Comparison of ENCODE assay signal across 1 cellular context in genomic region chr19:13689050-13689449, GRCh38.
A peak's percentile ranks its signal among the peaks of the same experiment; 100 is the strongest.
TF ChIP-seq lines count a peak whose summit lies in the region.

No MANE protein-coding gene starts in this region.

TF ChIP-seq in K562, 482 proteins besides CTCF, POLR2A, EP300 and RAD21 (continued from another document and continues in another):
- TF ChIP-seq HCFC1 (IDR thresholded peaks at IDR 0.05; ENCODE audit: low read depth, low read length) (peak; percentile 87), NCOA6 (IDR thresholded peaks at IDR 0.05) (no peak), NONO (IDR thresholded peaks at IDR 0.05; ENCODE audit: low read depth in 2 of 2, low read length in 1 of 2) (no peak), TCF7 (IDR thresholded peaks at IDR 0.05; ENCODE audit: borderline replicate concordance) (no peak), ZNF316 (IDR thresholded peaks at IDR 0.05) (no peak), U2AF1 (optimal IDR thresholded peaks at IDR 0.05; ENCODE audit: low read depth, low read length) (no peak), ZNF431 (CRISPR knock-in tag; IDR thresholded peaks at IDR 0.05) (no peak), CEBPG (CRISPR knock-in tag; IDR thresholded peaks at IDR 0.05) (peak; percentile 76), CEBPG (tag; conservative IDR thresholded peaks at IDR 0.05 in 1 of 2, IDR thresholded peaks at IDR 0.05 in 1 of 2) (no peak), ZNF766 (CRISPR knock-in tag; conservative IDR thresholded peaks at IDR 0.05) (no peak), MYC (IDR thresholded peaks at IDR 0.05; ENCODE audit: low read depth, low read length) (peak; percentile 86), MYC (CRISPR knock-in tag; IDR thresholded peaks at IDR 0.05; ENCODE audit: borderline replicate concordance, low read depth) (no peak), ZBTB11 (CRISPR knock-in tag; IDR thresholded peaks at IDR 0.05) (no peak), MEF2D (tag; conservative IDR thresholded peaks at IDR 0.05; ENCODE audit: low read depth) (no peak), ZNF184 (CRISPR knock-in tag; IDR thresholded peaks at IDR 0.05) (no peak), ZFP36 (IDR thresholded peaks at IDR 0.05; ENCODE audit: low read depth, low read length, partially characterized antibody) (peak; percentile 41), THRAP3 (IDR thresholded peaks at IDR 0.05; ENCODE audit: borderline replicate concordance) (no peak), MYNN (IDR thresholded peaks at IDR 0.05) (no peak), MYNN (CRISPR knock-in tag; IDR thresholded peaks at IDR 0.05) (no peak), CGGBP1 (CRISPR knock-in tag; IDR thresholded peaks at IDR 0.05) (no peak), ZFP1 (CRISPR knock-in tag; IDR thresholded peaks at IDR 0.05) (no peak), CBFA2T3 (IDR thresholded peaks at IDR 0.05) (no peak), NELFE (IDR thresholded peaks at IDR 0.05; ENCODE audit: insufficient read depth, insufficient read length) (no peak), ZNF57 (CRISPR knock-in tag; IDR thresholded peaks at IDR 0.05) (no peak), EP400 (IDR thresholded peaks at IDR 0.05) (no peak), ZFP91 (CRISPR knock-in tag; IDR thresholded peaks at IDR 0.05) (no peak), ZNF143 (CRISPR knock-in tag; IDR thresholded peaks at IDR 0.05) (peak; percentile 83), SRSF1 (IDR thresholded peaks at IDR 0.05; ENCODE audit: low read depth, low read length) (no peak), SRSF3 (IDR thresholded peaks at IDR 0.05; ENCODE audit: insufficient read depth, low read length) (no peak), SIRT6 (IDR thresholded peaks at IDR 0.05; ENCODE audit: low read depth, low read length) (no peak), TOE1 (IDR thresholded peaks at IDR 0.05; ENCODE audit: borderline replicate concordance) (peak; percentile 93), TOE1 (CRISPR knock-in tag; IDR thresholded peaks at IDR 0.05; ENCODE audit: borderline replicate concordance, low read depth) (no peak), IFI16 (CRISPR knock-in tag; IDR thresholded peaks at IDR 0.05) (no peak), MCM5 (IDR thresholded peaks at IDR 0.05; ENCODE audit: low read depth) (no peak), FOXM1 (IDR thresholded peaks at IDR 0.05; ENCODE audit: low read depth) (no peak), FOXM1 (CRISPR knock-in tag; IDR thresholded peaks at IDR 0.05; ENCODE audit: low read depth) (no peak), ZNF696 (CRISPR knock-in tag; conservative IDR thresholded peaks at IDR 0.05) (no peak), EZH2 (IDR thresholded peaks at IDR 0.05; ENCODE audit: borderline replicate concordance, low read depth, low read length) (no peak), SMAD1 (IDR thresholded peaks at IDR 0.05; ENCODE audit: low read depth, low read length, partially characterized antibody) (no peak), STAG1 (CRISPR knock-in tag; IDR thresholded peaks at IDR 0.05; ENCODE audit: borderline replicate concordance) (no peak), STAT5A (IDR thresholded peaks at IDR 0.05; ENCODE audit: borderline replicate concordance, low read length) (no peak), SNRNP70 (optimal IDR thresholded peaks at IDR 0.05; ENCODE audit: low read depth, low read length) (no peak), NFYB (IDR thresholded peaks at IDR 0.05; ENCODE audit: extremely low read depth, insufficient read length) (peak; percentile 19), SIX5 (IDR thresholded peaks at IDR 0.05; ENCODE audit: borderline replicate concordance in 1 of 2, insufficient read depth in 1 of 2, low read depth in 1 of 2, low read length in 2 of 2) (peak; percentile 54 to 57; a peak in 3 of 4 replicates), ZBTB5 (IDR thresholded peaks at IDR 0.05) (no peak), MAZ (CRISPR knock-in tag; conservative IDR thresholded peaks at IDR 0.05 in 1 of 2, IDR thresholded peaks at IDR 0.05 in 1 of 2) (no peak), RFX5 (IDR thresholded peaks at IDR 0.05; ENCODE audit: low read depth, low read length) (no peak), ARHGAP35 (IDR thresholded peaks at IDR 0.05; ENCODE audit: partially characterized antibody) (no peak)
- TF ChIP-seq, protein P1, sequence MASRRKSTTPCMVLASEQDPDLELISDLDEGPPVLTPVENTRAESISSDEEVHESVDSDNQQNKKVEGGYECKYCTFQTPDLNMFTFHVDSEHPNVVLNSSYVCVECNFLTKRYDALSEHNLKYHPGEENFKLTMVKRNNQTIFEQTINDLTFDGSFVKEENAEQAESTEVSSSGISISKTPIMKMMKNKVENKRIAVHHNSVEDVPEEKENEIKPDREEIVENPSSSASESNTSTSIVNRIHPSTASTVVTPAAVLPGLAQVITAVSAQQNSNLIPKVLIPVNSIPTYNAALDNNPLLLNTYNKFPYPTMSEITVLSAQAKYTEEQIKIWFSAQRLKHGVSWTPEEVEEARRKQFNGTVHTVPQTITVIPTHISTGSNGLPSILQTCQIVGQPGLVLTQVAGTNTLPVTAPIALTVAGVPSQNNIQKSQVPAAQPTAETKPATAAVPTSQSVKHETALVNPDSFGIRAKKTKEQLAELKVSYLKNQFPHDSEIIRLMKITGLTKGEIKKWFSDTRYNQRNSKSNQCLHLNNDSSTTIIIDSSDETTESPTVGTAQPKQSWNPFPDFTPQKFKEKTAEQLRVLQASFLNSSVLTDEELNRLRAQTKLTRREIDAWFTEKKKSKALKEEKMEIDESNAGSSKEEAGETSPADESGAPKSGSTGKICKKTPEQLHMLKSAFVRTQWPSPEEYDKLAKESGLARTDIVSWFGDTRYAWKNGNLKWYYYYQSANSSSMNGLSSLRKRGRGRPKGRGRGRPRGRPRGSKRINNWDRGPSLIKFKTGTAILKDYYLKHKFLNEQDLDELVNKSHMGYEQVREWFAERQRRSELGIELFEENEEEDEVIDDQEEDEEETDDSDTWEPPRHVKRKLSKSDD (conservative IDR thresholded peaks at IDR 0.05; ENCODE audit: low read length), result no peak
- TF ChIP-seq, protein P2, sequence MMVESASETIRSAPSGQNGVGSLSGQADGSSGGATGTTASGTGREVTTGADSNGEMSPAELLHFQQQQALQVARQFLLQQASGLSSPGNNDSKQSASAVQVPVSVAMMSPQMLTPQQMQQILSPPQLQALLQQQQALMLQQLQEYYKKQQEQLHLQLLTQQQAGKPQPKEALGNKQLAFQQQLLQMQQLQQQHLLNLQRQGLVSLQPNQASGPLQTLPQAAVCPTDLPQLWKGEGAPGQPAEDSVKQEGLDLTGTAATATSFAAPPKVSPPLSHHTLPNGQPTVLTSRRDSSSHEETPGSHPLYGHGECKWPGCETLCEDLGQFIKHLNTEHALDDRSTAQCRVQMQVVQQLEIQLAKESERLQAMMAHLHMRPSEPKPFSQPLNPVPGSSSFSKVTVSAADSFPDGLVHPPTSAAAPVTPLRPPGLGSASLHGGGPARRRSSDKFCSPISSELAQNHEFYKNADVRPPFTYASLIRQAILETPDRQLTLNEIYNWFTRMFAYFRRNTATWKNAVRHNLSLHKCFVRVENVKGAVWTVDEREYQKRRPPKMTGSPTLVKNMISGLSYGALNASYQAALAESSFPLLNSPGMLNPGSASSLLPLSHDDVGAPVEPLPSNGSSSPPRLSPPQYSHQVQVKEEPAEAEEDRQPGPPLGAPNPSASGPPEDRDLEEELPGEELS (CRISPR knock-in tag; IDR thresholded peaks at IDR 0.05; ENCODE audit: borderline replicate concordance), result no peak
- TF ChIP-seq, protein P3, sequence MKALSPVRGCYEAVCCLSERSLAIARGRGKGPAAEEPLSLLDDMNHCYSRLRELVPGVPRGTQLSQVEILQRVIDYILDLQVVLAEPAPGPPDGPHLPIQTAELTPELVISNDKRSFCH (CRISPR knock-in tag; IDR thresholded peaks at IDR 0.05), result no peak
- TF ChIP-seq, protein P3 (tag; IDR thresholded peaks at IDR 0.05), result no peak
- TF ChIP-seq, protein P4, sequence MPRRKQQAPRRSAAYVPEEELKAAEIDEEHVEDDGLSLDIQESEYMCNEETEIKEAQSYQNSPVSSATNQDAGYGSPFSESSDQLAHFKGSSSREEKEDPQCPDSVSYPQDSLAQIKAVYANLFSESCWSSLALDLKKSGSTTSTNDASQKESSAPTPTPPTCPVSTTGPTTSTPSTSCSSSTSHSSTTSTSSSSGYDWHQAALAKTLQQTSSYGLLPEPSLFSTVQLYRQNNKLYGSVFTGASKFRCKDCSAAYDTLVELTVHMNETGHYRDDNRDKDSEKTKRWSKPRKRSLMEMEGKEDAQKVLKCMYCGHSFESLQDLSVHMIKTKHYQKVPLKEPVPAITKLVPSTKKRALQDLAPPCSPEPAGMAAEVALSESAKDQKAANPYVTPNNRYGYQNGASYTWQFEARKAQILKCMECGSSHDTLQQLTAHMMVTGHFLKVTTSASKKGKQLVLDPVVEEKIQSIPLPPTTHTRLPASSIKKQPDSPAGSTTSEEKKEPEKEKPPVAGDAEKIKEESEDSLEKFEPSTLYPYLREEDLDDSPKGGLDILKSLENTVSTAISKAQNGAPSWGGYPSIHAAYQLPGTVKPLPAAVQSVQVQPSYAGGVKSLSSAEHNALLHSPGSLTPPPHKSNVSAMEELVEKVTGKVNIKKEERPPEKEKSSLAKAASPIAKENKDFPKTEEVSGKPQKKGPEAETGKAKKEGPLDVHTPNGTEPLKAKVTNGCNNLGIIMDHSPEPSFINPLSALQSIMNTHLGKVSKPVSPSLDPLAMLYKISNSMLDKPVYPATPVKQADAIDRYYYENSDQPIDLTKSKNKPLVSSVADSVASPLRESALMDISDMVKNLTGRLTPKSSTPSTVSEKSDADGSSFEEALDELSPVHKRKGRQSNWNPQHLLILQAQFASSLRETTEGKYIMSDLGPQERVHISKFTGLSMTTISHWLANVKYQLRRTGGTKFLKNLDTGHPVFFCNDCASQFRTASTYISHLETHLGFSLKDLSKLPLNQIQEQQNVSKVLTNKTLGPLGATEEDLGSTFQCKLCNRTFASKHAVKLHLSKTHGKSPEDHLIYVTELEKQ (CRISPR knock-in tag; IDR thresholded peaks at IDR 0.05), result no peak
